8 cellular contexts compared by ENCODE assay signal in the genomic region with DNA sequence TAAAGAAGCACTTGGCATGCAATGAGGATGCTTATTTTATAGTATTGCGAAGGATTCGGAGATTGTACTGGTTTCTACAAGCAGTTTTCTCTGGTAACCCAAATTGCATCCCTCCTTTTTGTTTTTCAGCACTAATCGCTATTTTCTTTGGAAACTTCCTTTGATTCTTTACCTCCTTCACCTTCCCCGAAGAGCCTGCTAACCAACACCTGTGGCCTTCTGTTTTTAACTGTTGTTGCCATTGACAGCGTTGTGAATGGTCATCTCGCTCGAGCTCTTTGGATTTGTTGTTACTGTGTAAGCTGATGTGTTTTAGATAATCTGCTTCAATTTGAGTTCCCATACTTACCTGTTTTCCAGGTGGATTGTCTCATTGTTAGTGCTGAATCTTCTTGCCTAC. TPM values are rescaled to one million over a fixed set of nuclear protein-coding genes. Genes with fewer than 3 reads are reported as not detected.
DNase-seq lines count a peak whose midpoint lies in the region; ATAC-seq and TF ChIP-seq lines count a peak whose summit lies in the region.

No MANE protein-coding gene starts in this region.

- peaks cover 58% of the 10 kb centered on the region for H3K79me2 ChIP-seq in mesendoderm (ENCODE audit: control insufficient read depth, insufficient read depth, low read length)

- H3K4me1 ChIP-seq in mesendoderm (ENCODE audit: control insufficient read depth, low read depth, low read length) (peaks cover 2% of the 10 kb centered on the region), aorta (ENCODE audit: control insufficient read depth in 1 of 2, insufficient read depth in 2 of 2, low read length in 2 of 2) (peaks cover 2 to 4% of the 10 kb centered on the region in 2 donors)

- peak overlapping the region; percentile 76 for H3K27ac Mint-ChIP-seq in stimulated activated naive CD8-positive, alpha-beta T cell treated with anti-CD3 and anti-CD28 coated beads, Interleukin-15, Interleukin-2, amounts not matched to agents 100 ng/mL and 50 ng/mL, for 24 hours
- peak overlapping the region; percentile 95 for H3K27ac Mint-ChIP-seq in MCF 10A (ENCODE audit: low read depth, unreplicated experiment)

- H3K4me1 Mint-ChIP-seq in stimulated activated naive CD8-positive, alpha-beta T cell treated with anti-CD3 and anti-CD28 coated beads, Interleukin-15, Interleukin-2, amounts not matched to agents 100 ng/mL and 50 ng/mL, for 24 hours (ENCODE audit: low read depth), result peaks cover 48% of the 10 kb centered on the region
- peaks cover 41% of the 10 kb centered on the region for H3K4me1 Mint-ChIP-seq in MCF 10A (ENCODE audit: insufficient read depth, unreplicated experiment)

- no peak for ATAC-seq in stimulated activated naive CD8-positive, alpha-beta T cell treated with anti-CD3 and anti-CD28 coated beads, Interleukin-15, Interleukin-2, amounts not matched to agents 100 U/mL and 50 U/mL, for 24 hours
- ATAC-seq in aorta (ENCODE audit: low FRiP score), result no peak
- no peak for ATAC-seq in HG03097 (IDR thresholded peaks at IDR 0.05; ENCODE audit: low FRiP score, unreplicated experiment)

- no peak overlapping the region for H4K5ac ChIP-seq in mesendoderm (ENCODE audit: low read length)

- peak overlapping the region; percentile 98 for H3K56ac ChIP-seq in mesendoderm (ENCODE audit: low read length)

- H3K23ac ChIP-seq in mesendoderm (ENCODE audit: low read length), result no peak overlapping the region

- no peak overlapping the region for H3K27ac ChIP-seq in mesendoderm (ENCODE audit: low read depth, low read length)
- H3K27ac ChIP-seq in aorta (ENCODE audit: low read depth in 1 of 2, low read length in 2 of 2), result no peak overlapping the region

- no peaks in the 10 kb centered on the region for H3K9me3 Mint-ChIP-seq in stimulated activated naive CD8-positive, alpha-beta T cell treated with anti-CD3 and anti-CD28 coated beads, Interleukin-15, Interleukin-2, amounts not matched to agents 100 ng/mL and 50 ng/mL, for 24 hours
- H3K9me3 Mint-ChIP-seq in MCF 10A (ENCODE audit: unreplicated experiment), result no peaks in the 10 kb centered on the region

- H3K4ac ChIP-seq in mesendoderm (ENCODE audit: low read depth, low read length), result no peak overlapping the region

- peak overlapping the region; percentile 90 for H3K9ac ChIP-seq in mesendoderm (ENCODE audit: low read length)

- TSS peak; percentile 41 for BruUV-seq in MCF 10A (replicated peaks; lab: Mats Ljungman, UMichigan)

- POLR2A ChIA-PET in MCF 10A (lab: Yijun Ruan, JAX), result interaction anchor here (0.6 to 3.0 kb wide), 26 partner anchors 10 to 588 kb away, joined by 3 to 18 read pairs (median 4); a partner anchor contains a TSS

- no peaks in the 10 kb centered on the region for H3K9me3 ChIP-seq in aorta (ENCODE audit: control insufficient read depth, low read length)

- DNase-seq in stimulated activated naive CD8-positive, alpha-beta T cell treated with anti-CD3 and anti-CD28 coated beads, Interleukin-15, Interleukin-2, amounts not matched to agents 100 U/mL and 50 U/mL, for 24 hours, result no peak
- DNase-seq in MCF 10A (ENCODE audit: unreplicated experiment) (peak; percentile 34), mesendoderm (peak; percentile 43), aorta (peak in 1 of 2 donors; percentile 3), DMS114 treated with DMSO at 0.1 percent for 48 hours (lab: John Stamatoyannopoulos, UW; ENCODE audit: unreplicated experiment) (no peak), NCI-H1436 (lab: John Stamatoyannopoulos, UW) (no peak)

- H3K27me3 ChIP-seq in mesendoderm (ENCODE audit: insufficient read depth, low read length, poor library complexity) (no peaks in the 10 kb centered on the region), aorta (ENCODE audit: control insufficient read depth in 1 of 2, insufficient read depth in 2 of 2, low read length in 1 of 2) (no peaks in the 10 kb centered on the region)

- CTCF ChIA-PET in MCF 10A (lab: Yijun Ruan, JAX), result interaction anchor here (0.6 to 1.1 kb wide), 2 partner anchors 11 to 167 kb away, joined by 3 read pairs; no protein-coding TSS in a partner anchor

- H3K36me3 Mint-ChIP-seq in stimulated activated naive CD8-positive, alpha-beta T cell treated with anti-CD3 and anti-CD28 coated beads, Interleukin-15, Interleukin-2, amounts not matched to agents 100 ng/mL and 50 ng/mL, for 24 hours (ENCODE audit: low read depth), result peaks cover 16% of the 10 kb centered on the region
- peaks cover 22% of the 10 kb centered on the region for H3K36me3 Mint-ChIP-seq in MCF 10A (ENCODE audit: insufficient read depth, unreplicated experiment)

- H3K4me3 ChIP-seq in mesendoderm (ENCODE audit: low read length) (peak overlapping the region; percentile 65), aorta (ENCODE audit: low read length in 2 of 2) (peak overlapping the region; percentile 88 to 95)

- TF ChIP-seq CTCF in MCF 10A (IDR thresholded peaks at IDR 0.05; ENCODE audit: unreplicated experiment), result no peak

- no peak overlapping the region for H2AK5ac ChIP-seq in mesendoderm (ENCODE audit: low read length)

- H2BK120ac ChIP-seq in mesendoderm (ENCODE audit: low read depth, low read length), result no peak overlapping the region

- peak overlapping the region; percentile 57 for H3K4me2 ChIP-seq in mesendoderm (ENCODE audit: low read length)

- H4K8ac ChIP-seq in mesendoderm (ENCODE audit: low read depth, low read length), result no peak overlapping the region

- no CpG with 5 or more reads among the region's 7 CpGs for WGBS in mesendoderm (ENCODE audit: extremely low coverage, insufficient coverage, low lambda C conversion rate)
- WGBS in aorta, 2 donors, result 10 to 12% methylated on average over 7 of the region's 7 CpGs

- H3K4me3 Mint-ChIP-seq in stimulated activated naive CD8-positive, alpha-beta T cell treated with anti-CD3 and anti-CD28 coated beads, Interleukin-15, Interleukin-2, amounts not matched to agents 100 ng/mL and 50 ng/mL, for 24 hours, result peak overlapping the region; percentile 93
- peak overlapping the region; percentile 80 for H3K4me3 Mint-ChIP-seq in MCF 10A (ENCODE audit: unreplicated experiment)

- no peaks in the 10 kb centered on the region for H3K27me3 Mint-ChIP-seq in stimulated activated naive CD8-positive, alpha-beta T cell treated with anti-CD3 and anti-CD28 coated beads, Interleukin-15, Interleukin-2, amounts not matched to agents 100 ng/mL and 50 ng/mL, for 24 hours
- no peaks in the 10 kb centered on the region for H3K27me3 Mint-ChIP-seq in MCF 10A (ENCODE audit: insufficient read depth, unreplicated experiment)

- peaks cover 4% of the 10 kb centered on the region for H3K79me1 ChIP-seq in mesendoderm (ENCODE audit: low read length)

- H3K18ac ChIP-seq in mesendoderm (ENCODE audit: low read length), result no peak overlapping the region

- H2BK5ac ChIP-seq in mesendoderm (ENCODE audit: low read length), result no peak overlapping the region

- intact Hi-C loops in MCF 10A (cut with micrococcal nuclease) (no loop called here), aorta (cut with DNase I) (no loop called here)

- H3K36me3 ChIP-seq in mesendoderm (ENCODE audit: control insufficient read depth, insufficient read depth, low read length) (peaks cover 2% of the 10 kb centered on the region), aorta (ENCODE audit: control insufficient read depth in 1 of 2, insufficient read depth in 2 of 2, low read length in 1 of 2) (no peaks in the 10 kb centered on the region)

- H2BK15ac ChIP-seq in mesendoderm (replicated peaks; ENCODE audit: low read depth), result no peak overlapping the region

RNA-seq across cellular contexts. Expression of a gene that starts 1.1 kb away (rescaled TPM):
- total RNA-seq in MCF 10A (2022), result 67.0 and 73.1 TPM in 2 replicates
- 21.3 TPM for polyA plus RNA-seq in mesendoderm (2013, experiment 1 of 2)
- 22.8 TPM for polyA plus RNA-seq in mesendoderm (2013, experiment 2 of 2)
- 10 to 100 TPM; 16.4 to 17.6 TPM for total RNA-seq in aorta
- 10 to 100 TPM in 1 of 2 donors, 1 to 10 TPM in 1; 6.2 to 12.0 TPM for polyA plus RNA-seq in aorta

Comparison
In these comparisons a context has a peak if more than half of its experiments do, and no peak if none do; other contexts are left out.
1. DNase-seq: peak in MCF 10A (single experiment) and mesendoderm (single experiment); none in stimulated activated naive CD8-positive, alpha-beta T cell treated with anti-CD3 and anti-CD28 coated beads, Interleukin-15, Interleukin-2, amounts not matched to agents 100 U/mL and 50 U/mL, for 24 hours (single experiment), DMS114 treated with DMSO at 0.1 percent for 48 hours (single experiment) and NCI-H1436 (single experiment).